ENCODE assay signal across 15 cellular contexts in the genomic region with DNA sequence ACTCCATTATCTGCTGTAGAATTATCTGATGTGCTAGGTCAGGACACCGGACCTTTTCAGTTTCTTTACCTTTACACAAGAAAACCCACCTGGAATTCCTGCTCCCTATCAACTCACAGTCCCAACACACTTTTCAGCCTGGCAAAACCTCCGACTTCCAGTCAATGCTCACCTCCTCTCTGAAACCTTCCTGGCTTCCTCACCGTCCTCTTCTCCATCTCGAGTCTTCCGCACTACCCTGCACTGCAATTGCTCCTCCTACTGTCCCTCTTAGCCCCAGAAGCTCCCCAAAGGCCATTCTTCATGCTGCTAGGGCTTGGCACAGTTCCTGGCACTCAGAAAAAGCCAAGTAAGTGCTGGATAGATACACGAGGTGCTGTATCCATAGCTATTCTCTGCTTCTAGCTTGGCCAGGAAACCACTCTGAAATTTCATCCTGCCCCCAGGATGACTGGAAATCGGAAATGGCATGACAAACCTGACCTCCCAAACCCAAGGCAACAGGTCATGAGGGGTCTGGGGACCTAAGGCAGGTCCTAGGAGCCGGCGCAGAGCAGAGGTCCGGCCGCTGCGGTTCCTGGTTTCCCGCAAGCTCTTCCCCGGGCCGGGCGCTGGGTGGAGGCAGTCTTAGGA. TPM values are rescaled to one million over a fixed set of nuclear protein-coding genes. Genes with fewer than 3 reads are reported as not detected.
A peak's percentile ranks its signal among the peaks of the same experiment; 100 is the strongest.
DNase-seq lines count a peak whose midpoint lies in the region; ATAC-seq and TF ChIP-seq lines count a peak whose summit lies in the region.
"Had no signal": no experiment of that assay in that cellular context is flagged by ENCODE, and none has a peak within 500 bp of the region (broad histone marks: within the 10 kb centered on the region; RNA-seq: fewer than 3 reads in every experiment).

No MANE protein-coding gene starts in this region.

- H2AFZ ChIP-seq in MM.1S (ENCODE audit: low read length) (no peak overlapping the region), neural progenitor cell (replicated peaks) (peak overlapping the region; percentile 98)

- H3K27me3 ChIP-seq in MM.1S (replicated peaks; ENCODE audit: insufficient read depth, low read length) = peaks cover 16% of the 10 kb centered on the region; the same call in 1 of the 2 replicates
- peaks cover 26% of the 10 kb centered on the region for H3K27me3 ChIP-seq in neural progenitor cell

- H4K20me1 ChIP-seq in MM.1S (ENCODE audit: insufficient read depth, low read length) = no peaks in the 10 kb centered on the region
- no peaks in the 10 kb centered on the region for H4K20me1 ChIP-seq in neural progenitor cell (ENCODE audit: low read depth)

- no peak for TF ChIP-seq CTCF in MM.1S (IDR thresholded peaks at IDR 0.05; ENCODE audit: low read length)
- no peak for TF ChIP-seq CTCF in endothelial cell (IDR thresholded peaks at IDR 0.05; ENCODE audit: unreplicated experiment)
- TF ChIP-seq CTCF in neural progenitor cell (IDR thresholded peaks at IDR 0.05) = no peak

- DNase-seq in Daoy (ENCODE audit: low read depth) = peak; percentile 20
- no peak for DNase-seq in MM.1S
- DNase-seq in endothelial cell (ENCODE audit: low spot score) = no peak
- peak; percentile 30 for DNase-seq in neural progenitor cell (ENCODE audit: low spot score)
- no peak for DNase-seq in H4 (ENCODE audit: low spot score)
- no peak for DNase-seq in activated CD4-positive, alpha-beta memory T cell treated with anti-CD3 and anti-CD28 coated beads for 36 hours
- no peak for DNase-seq in cortex of kidney (lab: John Stamatoyannopoulos, UW)
- DNase-seq: activated CD4-positive, alpha-beta T cell treated with anti-CD3 and anti-CD28 coated beads, Interleukin-2, amount 50 U/mL, for 4 hours; activated gamma-delta T cell; CD4-positive, alpha-beta memory T cell; kidney glomerular epithelial cell; OCI-M1; T-helper 1 cell had no signal

- H3K9ac ChIP-seq in MM.1S (ENCODE audit: low read length) = no peak overlapping the region
- H3K9ac ChIP-seq in neural progenitor cell = no peak overlapping the region

- CTCF ChIA-PET in activated CD4-positive, alpha-beta memory T cell treated with anti-CD3 and anti-CD28 coated beads for 36 hours (lab: Charles Lee) = interaction anchor here (0.6 to 0.7 kb wide), 2 partner anchors 41 to 295 kb away, joined by 3 read pairs; no protein-coding TSS in a partner anchor

- POLR2A ChIA-PET in activated CD4-positive, alpha-beta memory T cell treated with anti-CD3 and anti-CD28 coated beads for 36 hours (lab: Charles Lee) = no interaction called here

- H3K4me3 Mint-ChIP-seq in endothelial cell (ENCODE audit: unreplicated experiment) = peak overlapping the region; percentile 83
- peak overlapping the region; percentile 83 for H3K4me3 Mint-ChIP-seq in neural progenitor cell
- no peak overlapping the region for H3K4me3 Mint-ChIP-seq in activated CD4-positive, alpha-beta memory T cell treated with anti-CD3 and anti-CD28 coated beads for 36 hours
- H3K4me3 Mint-ChIP-seq: CD4-positive, alpha-beta memory T cell; central memory CD8-positive, alpha-beta T cell had no signal

- H3K4me1 Mint-ChIP-seq in endothelial cell (ENCODE audit: unreplicated experiment) (peaks cover 25% of the 10 kb centered on the region), neural progenitor cell (peaks cover 12% of the 10 kb centered on the region)
- no peaks in the 10 kb centered on the region for H3K4me1 Mint-ChIP-seq in activated CD4-positive, alpha-beta memory T cell treated with anti-CD3 and anti-CD28 coated beads for 36 hours (ENCODE audit: low read depth)
- H3K4me1 Mint-ChIP-seq: central memory CD8-positive, alpha-beta T cell had no signal

- intact Hi-C loops in activated CD4-positive, alpha-beta memory T cell treated with anti-CD3 and anti-CD28 coated beads for 36 hours (cut with micrococcal nuclease) = no loop called here

- no peaks in the 10 kb centered on the region for H3K79me2 ChIP-seq in MM.1S (ENCODE audit: low read length)
- peaks cover 24% of the 10 kb centered on the region for H3K79me2 ChIP-seq in neural progenitor cell (ENCODE audit: low read depth)

- H3K36me3 ChIP-seq in MM.1S (replicated peaks; ENCODE audit: insufficient read depth, low read length) (no peaks in the 10 kb centered on the region), neural progenitor cell (no peaks in the 10 kb centered on the region)

- H3K27ac Mint-ChIP-seq in endothelial cell (ENCODE audit: unreplicated experiment) (no peak overlapping the region), neural progenitor cell (no peak overlapping the region)
- no peak overlapping the region for H3K27ac Mint-ChIP-seq in activated CD4-positive, alpha-beta memory T cell treated with anti-CD3 and anti-CD28 coated beads for 36 hours
- H3K27ac Mint-ChIP-seq: CD4-positive, alpha-beta memory T cell had no signal

- H3K9me3 Mint-ChIP-seq in endothelial cell (ENCODE audit: unreplicated experiment) (no peaks in the 10 kb centered on the region), neural progenitor cell (peaks cover 6% of the 10 kb centered on the region)
- no peaks in the 10 kb centered on the region for H3K9me3 Mint-ChIP-seq in activated CD4-positive, alpha-beta memory T cell treated with anti-CD3 and anti-CD28 coated beads for 36 hours
- H3K9me3 Mint-ChIP-seq: central memory CD8-positive, alpha-beta T cell had no signal

- H3K27ac ChIP-seq in MM.1S (ENCODE audit: low read length) (no peak overlapping the region), neural progenitor cell (no peak overlapping the region)

- peaks cover 5% of the 10 kb centered on the region for H3K27me3 Mint-ChIP-seq in endothelial cell (ENCODE audit: unreplicated experiment)
- peaks cover 29% of the 10 kb centered on the region for H3K27me3 Mint-ChIP-seq in neural progenitor cell (ENCODE audit: insufficient read depth, low read depth)
- H3K27me3 Mint-ChIP-seq in activated CD4-positive, alpha-beta memory T cell treated with anti-CD3 and anti-CD28 coated beads for 36 hours = peaks cover 53% of the 10 kb centered on the region

- H3K9me3 ChIP-seq in MM.1S (replicated peaks; ENCODE audit: insufficient read depth, low read length) = no peaks in the 10 kb centered on the region
- no peaks in the 10 kb centered on the region for H3K9me3 ChIP-seq in neural progenitor cell (ENCODE audit: low read depth)

- H3K4me2 ChIP-seq in MM.1S (ENCODE audit: low read depth, low read length) = peak overlapping the region; percentile 13; the same call in 1 of the 2 replicates
- H3K4me2 ChIP-seq in neural progenitor cell = peak overlapping the region; percentile 93

- ATAC-seq in GM18498 (IDR thresholded peaks at IDR 0.05; ENCODE audit: unreplicated experiment) = no peak

- H3K4me1 ChIP-seq in MM.1S (ENCODE audit: low read length) (no peaks in the 10 kb centered on the region), neural progenitor cell (peaks cover 27% of the 10 kb centered on the region)

- H3K9me2 ChIP-seq in MM.1S (replicated peaks; ENCODE audit: insufficient read depth, low read length) = no peaks in the 10 kb centered on the region

- H3K4me3 ChIP-seq in MM.1S (ENCODE audit: low read length) (no peak overlapping the region), neural progenitor cell (peak overlapping the region; percentile 89)

- H3K36me3 Mint-ChIP-seq in endothelial cell (ENCODE audit: low read depth, unreplicated experiment) = peaks cover 4% of the 10 kb centered on the region
- no peaks in the 10 kb centered on the region for H3K36me3 Mint-ChIP-seq in neural progenitor cell
- no peaks in the 10 kb centered on the region for H3K36me3 Mint-ChIP-seq in activated CD4-positive, alpha-beta memory T cell treated with anti-CD3 and anti-CD28 coated beads for 36 hours
- H3K36me3 Mint-ChIP-seq: CD4-positive, alpha-beta memory T cell had no signal

- H3F3A ChIP-seq in MM.1S (ENCODE audit: insufficient read depth, low read length) (no peaks in the 10 kb centered on the region), neural progenitor cell (ENCODE audit: low read depth) (no peaks in the 10 kb centered on the region)

RNA-seq across cellular contexts. Expression of a gene that starts 0.7 kb away (rescaled TPM):
- total RNA-seq in Daoy (2014; rRNA removed; shearing (Covaris generic)) = 0.40 and 2.3 TPM in 2 replicates
- total RNA-seq in endothelial cell (ENCODE audit: unreplicated experiment) = 4.2 TPM
- 3.1 and 4.0 TPM in 2 replicates for total RNA-seq in neural progenitor cell (ENCODE audit: low replicate concordance)
- 0.08 TPM in 1 of 2 replicates, not detected in the other for total RNA-seq in H4 (2014; rRNA removed; shearing (Covaris generic))
- total RNA-seq in activated CD4-positive, alpha-beta memory T cell treated with anti-CD3 and anti-CD28 coated beads for 36 hours = not detected
- total RNA-seq: CD4-positive, alpha-beta memory T cell had no signal

Comparison
In these comparisons a context has a peak if more than half of its experiments do, and no peak if none do; other contexts are left out.
1. DNase-seq: peak in Daoy (single experiment) and neural progenitor cell (single experiment); none in MM.1S (single experiment), endothelial cell (single experiment), H4 (single experiment), activated CD4-positive, alpha-beta memory T cell treated with anti-CD3 and anti-CD28 coated beads for 36 hours (single experiment) and cortex of kidney (single experiment).